ENCODE assay signal across 29 cellular contexts in genomic region chr15:89870688-89871288, GRCh38. TPM values are rescaled to one million over a fixed set of nuclear protein-coding genes. Genes with fewer than 3 reads are reported as not detected.
"Had no signal": no experiment of that assay in that cellular context is flagged by ENCODE, and none has a peak within 500 bp of the region (broad histone marks: within the 10 kb centered on the region; RNA-seq: fewer than 3 reads in every experiment).

No MANE protein-coding gene starts in this region.

- H3K4me3 ChIP-seq: esophagus muscularis mucosa, gastroesophageal sphincter, left ventricle myocardium inferior, lung, neural progenitor cell, psoas muscle, skin epidermis, stomach, tibial artery had no signal

- H3K4me2 ChIP-seq: neural progenitor cell had no signal

- H3K27me3 ChIP-seq: esophagus muscularis mucosa, foreskin keratinocyte, gastroesophageal sphincter, neural progenitor cell, stomach, tibial artery had no signal

- H3K9me3 ChIP-seq: esophagus muscularis mucosa, gastroesophageal sphincter, left ventricle myocardium inferior, psoas muscle, stomach, tibial artery had no signal

- DNase-seq: central memory CD4-positive, alpha-beta T cell; effector CD8-positive, alpha-beta T cell; endodermal cell; foreskin keratinocyte; hypothalamus; immature natural killer cell; left ventricle myocardium inferior; naive thymus-derived CD4-positive, alpha-beta T cell; nucleus accumbens; posterior cingulate gyrus; psoas muscle; right cardiac atrium; stimulated activated CD4-positive, alpha-beta T cell treated with anti-CD3 and anti-CD28 coated beads, Interleukin-12 subunit alpha, Interleukin-12 subunit beta, amount 100 ng/mL, for 4 hours; stimulated activated CD4-positive, alpha-beta T cell treated with anti-CD3 and anti-CD28 coated beads, Interleukin-1b, Interleukin-23, amount 100 ng/mL, for 48 hours; stimulated activated CD4-positive, alpha-beta T cell treated with anti-CD3 and anti-CD28 coated beads, Interleukin-4, amount 100 ng/mL, for 24 hours; stimulated activated naive CD4-positive, alpha-beta T cell treated with Interleukin-2 at 50 U/mL for 16 hours; stomach; tibial artery had no signal

- H3K4me1 ChIP-seq: neural progenitor cell had no signal

- H3K27ac Mint-ChIP-seq: dendritic cell treated with granulocyte-macrophage colony-stimulating factor and Interleukin-4, amounts not matched to agents 40 ng/mL and 50 ng/mL, for 4 days; endodermal cell; immature natural killer cell; memory B cell; mesothelial cell of epicardium; naive thymus-derived CD4-positive, alpha-beta T cell; nephron; neural progenitor cell; stimulated activated effector memory CD8-positive, alpha-beta T cell treated with anti-CD3 and anti-CD28 coated beads, Interleukin-12 subunit alpha, Interleukin-12 subunit beta, amount 100 ng/mL, for 72 hours; type B pancreatic cell had no signal

- H3K27ac ChIP-seq: esophagus muscularis mucosa, foreskin keratinocyte, gastroesophageal sphincter, left ventricle myocardium inferior, neural progenitor cell, psoas muscle, skin epidermis, stomach, tibial artery had no signal

- H3K9ac ChIP-seq: neural progenitor cell had no signal

- H2AFZ ChIP-seq: neural progenitor cell had no signal

- H3K4me1 Mint-ChIP-seq: endodermal cell; memory B cell; mesothelial cell of epicardium; nephron; neural progenitor cell; stimulated activated effector memory CD8-positive, alpha-beta T cell treated with anti-CD3 and anti-CD28 coated beads, Interleukin-12 subunit alpha, Interleukin-12 subunit beta, amount 100 ng/mL, for 72 hours had no signal

- H3K27me3 Mint-ChIP-seq: dendritic cell treated with granulocyte-macrophage colony-stimulating factor and Interleukin-4, amounts not matched to agents 40 ng/mL and 50 ng/mL, for 4 days; memory B cell; naive thymus-derived CD4-positive, alpha-beta T cell; type B pancreatic cell had no signal

- H3K4me3 Mint-ChIP-seq: dendritic cell treated with granulocyte-macrophage colony-stimulating factor and Interleukin-4, amounts not matched to agents 40 ng/mL and 50 ng/mL, for 4 days; endodermal cell; immature natural killer cell; memory B cell; mesothelial cell of epicardium; naive thymus-derived CD4-positive, alpha-beta T cell; nephron; neural progenitor cell; stimulated activated effector memory CD8-positive, alpha-beta T cell treated with anti-CD3 and anti-CD28 coated beads, Interleukin-12 subunit alpha, Interleukin-12 subunit beta, amount 100 ng/mL, for 72 hours; type B pancreatic cell had no signal

- ATAC-seq: foreskin keratinocyte; gastroesophageal sphincter; naive thymus-derived CD4-positive, alpha-beta T cell; psoas muscle; right cardiac atrium; stimulated activated effector memory CD8-positive, alpha-beta T cell treated with anti-CD3 and anti-CD28 coated beads, Interleukin-12 subunit alpha, Interleukin-12 subunit beta, amount 100 ng/mL, for 72 hours had no signal

- H3K9me3 Mint-ChIP-seq: dendritic cell treated with granulocyte-macrophage colony-stimulating factor and Interleukin-4, amounts not matched to agents 40 ng/mL and 50 ng/mL, for 4 days; immature natural killer cell; memory B cell; naive thymus-derived CD4-positive, alpha-beta T cell; stimulated activated effector memory CD8-positive, alpha-beta T cell treated with anti-CD3 and anti-CD28 coated beads, Interleukin-12 subunit alpha, Interleukin-12 subunit beta, amount 100 ng/mL, for 72 hours; type B pancreatic cell had no signal

RNA-seq across cellular contexts. Expression of gene ARPIN, which starts 42.0 kb away (rescaled TPM):
- polyA plus RNA-seq: naive thymus-derived CD4-positive, alpha-beta T cell had no signal
